15 cellular contexts compared by ENCODE assay signal in the genomic region with DNA sequence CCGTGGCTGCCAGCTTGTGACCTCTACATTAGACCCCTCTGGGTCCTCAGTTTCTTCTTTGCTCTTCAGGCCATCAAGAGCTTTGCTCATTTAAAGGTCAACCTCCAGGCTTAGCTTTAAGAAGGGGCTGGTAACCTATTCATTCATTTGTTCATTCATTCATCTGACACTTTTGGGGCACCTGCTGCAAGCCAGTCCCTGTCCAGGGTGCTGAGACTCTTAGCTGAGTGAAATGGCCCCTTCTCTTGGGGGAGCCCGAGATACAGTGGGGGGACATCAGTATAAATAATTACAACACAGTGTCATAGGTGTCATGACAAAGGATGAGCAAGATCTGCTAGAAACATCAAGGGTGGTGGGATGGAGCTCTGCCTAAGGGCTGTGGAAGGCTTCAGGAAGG.
"Had no signal": no experiment of that assay in that cellular context is flagged by ENCODE, and none has a peak within 500 bp of the region (broad histone marks: within the 10 kb centered on the region; RNA-seq: fewer than 3 reads in every experiment).

No MANE protein-coding gene starts in this region.

- H3K36me3 Mint-ChIP-seq: activated naive CD4-positive, alpha-beta T cell treated with anti-CD3 and anti-CD28 coated beads, Interleukin-2, amount 50 U/mL, for 24 hours; stimulated activated effector memory CD8-positive, alpha-beta T cell treated with anti-CD3 and anti-CD28 coated beads, Interleukin-12 subunit alpha, Interleukin-12 subunit beta, amount 100 ng/mL, for 72 hours had no signal

- H3K4me1 Mint-ChIP-seq: activated CD4-positive, alpha-beta memory T cell treated with anti-CD3 and anti-CD28 coated beads, Interleukin-2, amount 10 ng/mL, durations not matched to agents 7 days and 5 days; activated CD4-positive, alpha-beta T cell treated with anti-CD3 and anti-CD28 coated beads for 36 hours; activated naive CD4-positive, alpha-beta T cell treated with anti-CD3 and anti-CD28 coated beads, Interleukin-2, amount 50 U/mL, for 24 hours; stimulated activated effector memory CD8-positive, alpha-beta T cell treated with anti-CD3 and anti-CD28 coated beads, Interleukin-12 subunit alpha, Interleukin-12 subunit beta, amount 100 ng/mL, for 72 hours had no signal

- DNase-seq: activated CD4-positive, alpha-beta memory T cell treated with anti-CD3 and anti-CD28 coated beads, Interleukin-2, amount 10 ng/mL, durations not matched to agents 7 days and 5 days; activated CD4-positive, alpha-beta T cell treated with anti-CD3 and anti-CD28 coated beads for 36 hours; activated effector memory CD4-positive, alpha-beta T cell treated with anti-CD3 and anti-CD28 coated beads, Interleukin-2, amount 50 U/mL, for 16 hours; activated T-cell treated with anti-CD3 and anti-CD28 coated beads, Interleukin-2, amount 50 U/mL, for 48 hours; central memory CD4-positive, alpha-beta T cell; effector CD4-positive, alpha-beta T cell; foreskin keratinocyte; glutamatergic neuron; kidney glomerular epithelial cell; mesendoderm; stimulated activated CD4-positive, alpha-beta T cell treated with anti-CD3 and anti-CD28 coated beads, Interleukin-12 subunit alpha, Interleukin-12 subunit beta, amount 100 ng/mL, for 4 hours had no signal

- H3K4me3 ChIP-seq: coronary artery had no signal

- H3K27me3 Mint-ChIP-seq: activated naive CD4-positive, alpha-beta T cell treated with anti-CD3 and anti-CD28 coated beads, Interleukin-2, amount 50 U/mL, for 24 hours had no signal

- ATAC-seq: activated CD4-positive, alpha-beta T cell treated with anti-CD3 and anti-CD28 coated beads for 36 hours; foreskin keratinocyte; stimulated activated effector memory CD8-positive, alpha-beta T cell treated with anti-CD3 and anti-CD28 coated beads, Interleukin-12 subunit alpha, Interleukin-12 subunit beta, amount 100 ng/mL, for 72 hours had no signal

- H3K9me3 Mint-ChIP-seq: activated CD4-positive, alpha-beta memory T cell treated with anti-CD3 and anti-CD28 coated beads, Interleukin-2, amount 10 ng/mL, durations not matched to agents 7 days and 5 days; activated naive CD4-positive, alpha-beta T cell treated with anti-CD3 and anti-CD28 coated beads, Interleukin-2, amount 50 U/mL, for 24 hours; stimulated activated effector memory CD8-positive, alpha-beta T cell treated with anti-CD3 and anti-CD28 coated beads, Interleukin-12 subunit alpha, Interleukin-12 subunit beta, amount 100 ng/mL, for 72 hours; T-helper 1 cell treated with Interleukin-12 subunit alpha and Interleukin-12 subunit beta and Interleukin-4 antibody, amounts not matched to agents 30 μg/mL and 1 μg/mL, for 36 hours had no signal

- H3K4me3 Mint-ChIP-seq: activated CD4-positive, alpha-beta memory T cell treated with anti-CD3 and anti-CD28 coated beads, Interleukin-2, amount 10 ng/mL, durations not matched to agents 7 days and 5 days; activated CD4-positive, alpha-beta T cell treated with anti-CD3 and anti-CD28 coated beads for 36 hours; activated naive CD4-positive, alpha-beta T cell treated with anti-CD3 and anti-CD28 coated beads, Interleukin-2, amount 50 U/mL, for 24 hours; stimulated activated effector memory CD8-positive, alpha-beta T cell treated with anti-CD3 and anti-CD28 coated beads, Interleukin-12 subunit alpha, Interleukin-12 subunit beta, amount 100 ng/mL, for 72 hours; T-helper 1 cell treated with Interleukin-12 subunit alpha and Interleukin-12 subunit beta and Interleukin-4 antibody, amounts not matched to agents 30 μg/mL and 1 μg/mL, for 36 hours had no signal

- H3K27ac Mint-ChIP-seq: activated CD4-positive, alpha-beta memory T cell treated with anti-CD3 and anti-CD28 coated beads, Interleukin-2, amount 10 ng/mL, durations not matched to agents 7 days and 5 days; activated CD4-positive, alpha-beta T cell treated with anti-CD3 and anti-CD28 coated beads for 36 hours; activated naive CD4-positive, alpha-beta T cell treated with anti-CD3 and anti-CD28 coated beads, Interleukin-2, amount 50 U/mL, for 24 hours; stimulated activated effector memory CD8-positive, alpha-beta T cell treated with anti-CD3 and anti-CD28 coated beads, Interleukin-12 subunit alpha, Interleukin-12 subunit beta, amount 100 ng/mL, for 72 hours; T-helper 1 cell treated with Interleukin-12 subunit alpha and Interleukin-12 subunit beta and Interleukin-4 antibody, amounts not matched to agents 30 μg/mL and 1 μg/mL, for 36 hours had no signal

- H3K27ac ChIP-seq: coronary artery, foreskin keratinocyte had no signal

- H3K4me1 ChIP-seq: foreskin keratinocyte had no signal
